1 cellular context compared by ENCODE assay signal in the genomic region with DNA sequence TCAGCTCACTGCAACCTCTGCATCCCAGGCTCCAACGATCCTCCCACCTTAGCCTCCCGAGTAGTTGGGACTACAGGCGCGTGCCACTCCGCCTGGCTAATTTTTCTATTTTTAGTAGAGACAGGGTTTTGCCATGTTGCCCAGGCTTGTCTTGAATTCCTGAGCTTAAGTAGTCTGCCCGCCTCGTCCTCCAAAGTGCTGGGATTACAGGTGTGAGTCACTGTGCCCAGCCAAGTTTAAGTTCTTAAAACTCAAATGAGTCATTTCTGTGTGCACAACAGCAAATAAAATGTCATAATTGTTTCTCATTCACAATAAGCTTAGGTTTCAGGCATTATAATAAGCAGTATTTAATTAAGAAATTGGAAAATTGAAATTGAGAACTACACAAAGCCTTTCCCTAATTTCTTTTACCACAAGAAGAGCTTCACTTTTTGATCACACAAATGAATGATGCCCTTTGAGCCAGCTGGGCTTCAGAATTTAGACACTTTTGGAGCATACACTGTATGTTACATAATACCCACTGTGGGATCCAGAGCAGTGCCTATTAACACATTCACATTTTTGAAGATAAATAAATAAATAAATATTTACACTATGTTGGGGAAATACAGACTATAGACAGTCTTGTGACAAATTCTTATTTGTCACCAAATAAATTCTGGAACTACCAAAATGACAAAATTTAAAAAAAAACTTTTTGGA.
TF ChIP-seq lines count a peak whose summit lies in the region.

No MANE protein-coding gene starts in this region.

TF ChIP-seq in WTC11, 78 proteins besides CTCF, POLR2A, EP300 and RAD21 (continued from another document):
- TF ChIP-seq KAT7 (CRISPR knock-in tag; IDR thresholded peaks at IDR 0.05; ENCODE audit: borderline replicate concordance) (no peak), TEAD1 (CRISPR knock-in tag; IDR thresholded peaks at IDR 0.05) (no peak), ZBTB21 (CRISPR knock-in tag; IDR thresholded peaks at IDR 0.05; ENCODE audit: borderline replicate concordance) (no peak), CREM (CRISPR knock-in tag; IDR thresholded peaks at IDR 0.05) (no peak), NR2C2 (CRISPR knock-in tag; IDR thresholded peaks at IDR 0.05) (no peak)
- TF ChIP-seq, protein P1, sequence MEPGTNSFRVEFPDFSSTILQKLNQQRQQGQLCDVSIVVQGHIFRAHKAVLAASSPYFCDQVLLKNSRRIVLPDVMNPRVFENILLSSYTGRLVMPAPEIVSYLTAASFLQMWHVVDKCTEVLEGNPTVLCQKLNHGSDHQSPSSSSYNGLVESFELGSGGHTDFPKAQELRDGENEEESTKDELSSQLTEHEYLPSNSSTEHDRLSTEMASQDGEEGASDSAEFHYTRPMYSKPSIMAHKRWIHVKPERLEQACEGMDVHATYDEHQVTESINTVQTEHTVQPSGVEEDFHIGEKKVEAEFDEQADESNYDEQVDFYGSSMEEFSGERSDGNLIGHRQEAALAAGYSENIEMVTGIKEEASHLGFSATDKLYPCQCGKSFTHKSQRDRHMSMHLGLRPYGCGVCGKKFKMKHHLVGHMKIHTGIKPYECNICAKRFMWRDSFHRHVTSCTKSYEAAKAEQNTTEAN (CRISPR knock-in tag; IDR thresholded peaks at IDR 0.05), result no peak
- TF ChIP-seq, protein P2, sequence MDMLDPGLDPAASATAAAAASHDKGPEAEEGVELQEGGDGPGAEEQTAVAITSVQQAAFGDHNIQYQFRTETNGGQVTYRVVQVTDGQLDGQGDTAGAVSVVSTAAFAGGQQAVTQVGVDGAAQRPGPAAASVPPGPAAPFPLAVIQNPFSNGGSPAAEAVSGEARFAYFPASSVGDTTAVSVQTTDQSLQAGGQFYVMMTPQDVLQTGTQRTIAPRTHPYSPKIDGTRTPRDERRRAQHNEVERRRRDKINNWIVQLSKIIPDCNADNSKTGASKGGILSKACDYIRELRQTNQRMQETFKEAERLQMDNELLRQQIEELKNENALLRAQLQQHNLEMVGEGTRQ (CRISPR knock-in tag; IDR thresholded peaks at IDR 0.05), result no peak
- TF ChIP-seq, protein P3, sequence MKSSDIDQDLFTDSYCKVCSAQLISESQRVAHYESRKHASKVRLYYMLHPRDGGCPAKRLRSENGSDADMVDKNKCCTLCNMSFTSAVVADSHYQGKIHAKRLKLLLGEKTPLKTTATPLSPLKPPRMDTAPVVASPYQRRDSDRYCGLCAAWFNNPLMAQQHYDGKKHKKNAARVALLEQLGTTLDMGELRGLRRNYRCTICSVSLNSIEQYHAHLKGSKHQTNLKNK (CRISPR knock-in tag; IDR thresholded peaks at IDR 0.05), result no peak
